1 cellular context compared by ENCODE assay signal in the genomic region with DNA sequence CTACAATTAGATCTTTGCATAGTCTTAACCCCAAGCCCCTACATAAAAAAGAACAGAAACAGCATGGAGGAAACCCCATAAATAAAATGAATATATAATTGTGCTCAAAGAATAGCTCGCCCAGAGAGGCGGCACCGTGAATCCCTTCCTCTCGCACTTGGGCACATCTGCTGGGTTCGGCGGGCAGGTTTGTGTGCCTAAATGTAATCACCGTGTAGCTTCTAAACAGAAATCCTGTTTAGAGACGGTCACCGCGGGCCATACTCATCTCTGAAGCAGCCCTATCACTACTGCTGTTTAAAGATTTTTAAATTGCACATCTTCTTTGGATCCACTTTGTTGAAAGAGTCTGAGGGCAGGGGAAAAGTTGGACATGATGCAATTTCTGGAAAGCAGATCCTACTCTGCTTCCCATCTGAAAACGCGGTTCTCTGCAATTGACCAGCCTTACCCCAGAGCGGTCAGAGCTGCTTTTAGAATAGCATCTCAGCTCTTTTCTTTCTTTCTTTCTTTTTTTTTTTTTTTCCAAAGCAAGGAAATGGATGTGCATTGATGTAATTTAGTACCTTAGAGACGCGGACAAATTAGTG.
A peak's percentile ranks its signal among the peaks of the same experiment; 100 is the strongest.
TF ChIP-seq lines count a peak whose summit lies in the region.

No MANE protein-coding gene starts in this region.

TF ChIP-seq in K562, 482 proteins besides CTCF, POLR2A, EP300 and RAD21 (continued from another document):
- TF ChIP-seq VEZF1 (CRISPR knock-in tag; IDR thresholded peaks at IDR 0.05) (0 out of 2 replicates have a peak, but pooled peaks have one; percentile 3), CEBPG (CRISPR knock-in tag; IDR thresholded peaks at IDR 0.05) (peak; percentile 75; the same call in 1 of the 2 replicates), CEBPG (tag; conservative IDR thresholded peaks at IDR 0.05 in 1 of 2, IDR thresholded peaks at IDR 0.05 in 1 of 2) (peak; percentile 57 to 96), ZNF57 (CRISPR knock-in tag; IDR thresholded peaks at IDR 0.05) (no peak), CEBPB (tag; IDR thresholded peaks at IDR 0.05) (0 out of 2 replicates have a peak, but pooled peaks have one; percentile 14), CXXC5 (CRISPR knock-in tag; IDR thresholded peaks at IDR 0.05) (0 out of 2 replicates have a peak, but pooled peaks have one; percentile 32), UBTF (IDR thresholded peaks at IDR 0.05; ENCODE audit: borderline replicate concordance in 1 of 2, low read depth in 2 of 2, low read length in 2 of 2) (0 out of 4 replicates have a peak, but pooled peaks of 1 of the 2 experiments have one; percentile 27), ZSCAN32 (CRISPR knock-in tag; IDR thresholded peaks at IDR 0.05) (0 out of 2 replicates have a peak, but pooled peaks have one; percentile 11), TRIM24 (IDR thresholded peaks at IDR 0.05) (peak; percentile 38 to 55; a peak in 2 of 4 replicates)
